Comparison of ENCODE assay signal across 8 cellular contexts in genomic region chr16:58734459-58734787, GRCh38. TPM values are rescaled to one million over a fixed set of nuclear protein-coding genes. Genes with fewer than 3 reads are reported as not detected.
A peak's percentile ranks its signal among the peaks of the same experiment; 100 is the strongest.
DNase-seq lines count a peak whose midpoint lies in the region; ATAC-seq, FAIRE-seq and TF ChIP-seq lines count a peak whose summit lies in the region.

No MANE protein-coding gene starts in this region.

- no peaks in the 10 kb centered on the region for H3F3A ChIP-seq in PC-3 (ENCODE audit: low read length, unreplicated experiment)

- in situ Hi-C loops in GM13977 (cut with MboI; ENCODE audit: low pct_unique_long_range_greater_than_20kb, low sequenced_read_pairs, unreplicated experiment), result no loop called here

- no peak for TF ChIP-seq EP300 in ovary (IDR thresholded peaks at IDR 0.05)

- H3K9me1 ChIP-seq in endothelial cell of umbilical vein (replicated peaks; ENCODE audit: control insufficient read depth, extremely low read depth, insufficient read depth, low read length), result no peaks in the 10 kb centered on the region

- H3K4me3 ChIP-seq in Caco-2 (ENCODE audit: low read depth, low read length) (peak overlapping the region; percentile 76), PC-3 (ENCODE audit: low read length) (peak overlapping the region; percentile 85; the same call in 1 of the 2 replicates), endothelial cell of umbilical vein (replicated peaks in 1 of 3; ENCODE audit: insufficient read depth in 1 of 3, low read depth in 1 of 3, low read length in 3 of 3) (peak overlapping the region in 2 of 3 experiments; percentile 72 to 84), ovary (peak overlapping the region; percentile 82)

- H3K36me3 ChIP-seq in Caco-2 (ENCODE audit: control insufficient read depth, insufficient read depth, low read length), result no peaks in the 10 kb centered on the region
- H3K36me3 ChIP-seq in PC-3 (ENCODE audit: low read depth, low read length), result no peaks in the 10 kb centered on the region; the same call in 1 of the 2 replicates
- no peaks in the 10 kb centered on the region for H3K36me3 ChIP-seq in endothelial cell of umbilical vein (ENCODE audit: control insufficient read depth in 2 of 2, extremely low read depth in 1 of 2, insufficient read depth in 2 of 2, low read length in 2 of 2)
- no peaks in the 10 kb centered on the region for H3K36me3 ChIP-seq in ovary

- H3K4me1 Mint-ChIP-seq in Caco-2 (ENCODE audit: low read depth, unreplicated experiment), result peaks cover 12% of the 10 kb centered on the region

- dilution Hi-C loops in endothelial cell of umbilical vein (cut with MboI; ENCODE audit: extremely low pct_ligation_motif_present, low sequenced_read_pairs), result no loop called here

- intact Hi-C loops in Caco-2 (cut with micrococcal nuclease; ENCODE audit: unreplicated experiment) (loop anchor here (2.0 kb wide), 1 partner anchor 50 kb away; the partner anchor contains the start of gene SLC38A7), PC-3 (cut with micrococcal nuclease) (loop anchor here (10.0 kb wide), 1 partner anchor 50 kb away; the partner anchor contains the start of gene SLC38A7), endothelial cell of umbilical vein (cut with micrococcal nuclease) (loop anchor here (1.0 kb wide), 3 partner anchors 22 to 105 kb away; partner anchors contain the start of genes CNOT1 and SLC38A7), ovary (cut with DNase I) (no loop called here)

- no peak for TF ChIP-seq POLR2A in endothelial cell of umbilical vein (IDR thresholded peaks at IDR 0.05; ENCODE audit: low read depth, low read length)
- no peak for TF ChIP-seq POLR2A in ovary (IDR thresholded peaks at IDR 0.05)

- WGBS in ovary, 3 donors, result 27 to 29% (median 27%) methylated on average over 8 of the region's 8 CpGs

- no TSS peak for BruUV-seq in Caco-2 (replicated peaks; lab: Mats Ljungman, UMichigan)
- BruUV-seq in PC-3 (replicated peaks; lab: Mats Ljungman, UMichigan), result no TSS peak
- BruUV-seq in endothelial cell of umbilical vein (replicated peaks; lab: Mats Ljungman, UMichigan), result no TSS peak

- no peaks in the 10 kb centered on the region for H3K9me3 Mint-ChIP-seq in Caco-2 (ENCODE audit: unreplicated experiment)

- H3K79me2 ChIP-seq in PC-3 (ENCODE audit: low read length) (peaks cover 47% of the 10 kb centered on the region), endothelial cell of umbilical vein (ENCODE audit: control insufficient read depth, insufficient read depth, low read length) (peaks cover 46% of the 10 kb centered on the region)

- no peak overlapping the region for H3K27ac ChIP-seq in PC-3 (ENCODE audit: low read length)
- peak overlapping the region; percentile 98 for H3K27ac ChIP-seq in endothelial cell of umbilical vein (ENCODE audit: insufficient read depth, low read depth, low read length)
- peak overlapping the region in 1 of 2 donors; percentile 46 for H3K27ac ChIP-seq in ovary

- peak overlapping the region; percentile 100 for H3K4me3 Mint-ChIP-seq in Caco-2 (ENCODE audit: unreplicated experiment)

- ATAC-seq in PC-3 (no peak), GM19328 (IDR thresholded peaks at IDR 0.05; ENCODE audit: unreplicated experiment) (no peak)

- no peaks in the 10 kb centered on the region for H3K9me2 ChIP-seq in PC-3 (replicated peaks; ENCODE audit: low read length)

- H3K4me1 ChIP-seq in Caco-2, result no peaks in the 10 kb centered on the region; the same call in 1 of the 2 replicates
- H3K4me1 ChIP-seq in PC-3 (ENCODE audit: insufficient read depth, low read length), result peaks cover 10% of the 10 kb centered on the region
- peaks cover 26% of the 10 kb centered on the region for H3K4me1 ChIP-seq in endothelial cell of umbilical vein (ENCODE audit: control insufficient read depth, extremely low read depth, insufficient read depth, low read length)
- peaks cover 1% of the 10 kb centered on the region for H3K4me1 ChIP-seq in ovary (ENCODE audit: insufficient read depth)

- peak overlapping the region; percentile 94 for H3K4me2 ChIP-seq in PC-3 (ENCODE audit: low read length)
- H3K4me2 ChIP-seq in endothelial cell of umbilical vein (ENCODE audit: insufficient read depth, low read length), result peak overlapping the region; percentile 71

- peaks cover 4% of the 10 kb centered on the region for H3K36me3 Mint-ChIP-seq in Caco-2 (ENCODE audit: insufficient read depth, unreplicated experiment)

- CTCF ChIA-PET in Caco-2 (lab: Charles Lee) (interaction anchor here (0.6 to 1.8 kb wide), 5 partner anchors 10 to 246 kb away, joined by 3 to 8 read pairs (median 7); partner anchors contain the start of gene SLC38A7), PC-3 (lab: Charles Lee) (no interaction called here), endothelial cell of umbilical vein (lab: Charles Lee) (interaction anchor here (1.2 to 6.5 kb wide), 2 partner anchors 20 to 22 kb away, joined by 3 to 64 read pairs; no protein-coding TSS in a partner anchor)

- H3K9ac ChIP-seq in PC-3 (ENCODE audit: low read length), result peak overlapping the region; percentile 91; the same call in 1 of the 2 replicates
- peak overlapping the region; percentile 70 for H3K9ac ChIP-seq in endothelial cell of umbilical vein (replicated peaks; ENCODE audit: extremely low read depth, insufficient read depth, low read length)

- H3K27me3 ChIP-seq in Caco-2 (replicated peaks; ENCODE audit: control insufficient read depth, insufficient read depth, low read length) (no peaks in the 10 kb centered on the region), PC-3 (ENCODE audit: low read length) (no peaks in the 10 kb centered on the region), endothelial cell of umbilical vein (ENCODE audit: control insufficient read depth in 2 of 2, insufficient read depth in 2 of 2, low read length in 2 of 2) (no peaks in the 10 kb centered on the region), ovary (no peaks in the 10 kb centered on the region)

- no peak for FAIRE-seq in endothelial cell of umbilical vein (lab: Jason Lieb, UNC)

- TF ChIP-seq CTCF in Caco-2 (IDR thresholded peaks at IDR 0.05; ENCODE audit: insufficient read depth in 1 of 2, low read depth in 1 of 2, low read length in 1 of 2, severe bottlenecking in 1 of 2, unreplicated experiment in 1 of 2) (no peak), PC-3 (conservative IDR thresholded peaks at IDR 0.05; ENCODE audit: low read depth, low read length) (no peak), endothelial cell of umbilical vein (IDR thresholded peaks at IDR 0.05; ENCODE audit: extremely low read depth in 1 of 2, insufficient read depth in 1 of 2, low read depth in 1 of 2, low read length in 2 of 2) (no peak), ovary (IDR thresholded peaks at IDR 0.05) (no peak), GM13977 (IDR thresholded peaks at IDR 0.05; ENCODE audit: extremely low read depth, insufficient read depth, missing control alignments) (no peak)

- no peak for DNase-seq in Caco-2
- no peak for DNase-seq in PC-3
- DNase-seq in endothelial cell of umbilical vein (ENCODE audit: low read depth, low spot score), result no peak
- DNase-seq in ovary, result no peak
- DNase-seq in stimulated activated CD4-positive, alpha-beta T cell treated with anti-CD3 and anti-CD28 coated beads, Interleukin-15, amount 100 ng/mL, for 24 hours, result no peak
- DNase-seq in GM13977 (ENCODE audit: low spot score), result no peak
- no peak for DNase-seq in germinal center (ENCODE audit: low spot score)

- POLR2A ChIA-PET in Caco-2 (lab: Charles Lee) (interaction anchor here (0.7 kb wide), 1 partner anchor 67 kb away, joined by 10 read pairs; no protein-coding TSS in a partner anchor), PC-3 (lab: Charles Lee; ENCODE audit: unreplicated experiment) (no interaction called here), endothelial cell of umbilical vein (lab: Charles Lee) (interaction anchor here (0.7 kb wide), 1 partner anchor 464 kb away, joined by 10 read pairs; no protein-coding TSS in a partner anchor)

- H4K20me1 ChIP-seq in PC-3 (ENCODE audit: low read length) (peaks cover 22% of the 10 kb centered on the region; the same call in 1 of the 2 replicates), endothelial cell of umbilical vein (replicated peaks; ENCODE audit: control insufficient read depth, extremely low read depth, insufficient read depth, low read length) (no peaks in the 10 kb centered on the region)

- H3K27me3 Mint-ChIP-seq in Caco-2 (ENCODE audit: insufficient read depth, unreplicated experiment), result no peaks in the 10 kb centered on the region

- H2AFZ ChIP-seq in PC-3 (ENCODE audit: low read length) (peak overlapping the region; percentile 79), endothelial cell of umbilical vein (ENCODE audit: low read depth, low read length) (peak overlapping the region; percentile 68)

- H3K9me3 ChIP-seq in Caco-2 (no peaks in the 10 kb centered on the region), PC-3 (ENCODE audit: low read length) (no peaks in the 10 kb centered on the region), endothelial cell of umbilical vein (replicated peaks; ENCODE audit: control insufficient read depth, insufficient read depth, low read length) (no peaks in the 10 kb centered on the region), ovary (no peaks in the 10 kb centered on the region)

- peak overlapping the region; percentile 99 for H3K27ac Mint-ChIP-seq in Caco-2 (ENCODE audit: unreplicated experiment)

RNA-seq across cellular contexts. Expression of gene GOT2, which starts 0.3 kb away (rescaled TPM):
- total RNA-seq in Caco-2 (2022) (150 and 153 TPM in 2 replicates), PC-3 (2014; rRNA removed) (83.6 and 90.6 TPM in 2 replicates), endothelial cell of umbilical vein (120 and 127 TPM in 2 replicates), ovary (10 to 100 TPM; 23.7 to 63.9 (median 53.9) TPM)
- polyA plus RNA-seq in endothelial cell of umbilical vein (42.5 and 53.4 TPM in 2 replicates), ovary (100 to 1,000 TPM in 1 of 2 donors, 10 to 100 TPM in 1; 31.9 to 121 TPM)
- polyA plus RNA-seq in endothelial cell of umbilical vein (2011; cell fraction: cytosol; rRNA removed), result 85.2 and 98.1 TPM in 2 replicates
- 92.6 and 98.9 TPM in 2 replicates for polyA plus RNA-seq in endothelial cell of umbilical vein (2011; cell fraction: nucleus; rRNA removed)
- polyA plus RNA-seq in endothelial cell of umbilical vein (2012), result 142 and 169 TPM in 2 replicates
- 63.1 and 71.7 TPM in 2 replicates for polyA minus RNA-seq in endothelial cell of umbilical vein
- polyA minus RNA-seq in endothelial cell of umbilical vein (2011; cell fraction: cytosol; rRNA and poly(A)+ RNA removed), result 114 TPM
- 26.4 and 38.7 TPM in 2 replicates for polyA minus RNA-seq in endothelial cell of umbilical vein (2011; cell fraction: nucleus; rRNA and poly(A)+ RNA removed)

RNA-seq across cellular contexts. Expression of gene SLC38A7, which starts 49.9 kb away (rescaled TPM):
- total RNA-seq in Caco-2 (2022), result 24.1 and 27.6 TPM in 2 replicates
- 4.0 and 7.3 TPM in 2 replicates for total RNA-seq in PC-3 (2014; rRNA removed)
- 44.4 and 45.5 TPM in 2 replicates for total RNA-seq in endothelial cell of umbilical vein
- polyA plus RNA-seq in endothelial cell of umbilical vein, result 33.2 and 40.0 TPM in 2 replicates
- polyA plus RNA-seq in endothelial cell of umbilical vein (2011; cell fraction: cytosol; rRNA removed), result 18.7 and 18.8 TPM in 2 replicates
- polyA plus RNA-seq in endothelial cell of umbilical vein (2011; cell fraction: nucleus; rRNA removed), result 49.6 and 64.1 TPM in 2 replicates
- polyA plus RNA-seq in endothelial cell of umbilical vein (2012), result 26.8 and 26.9 TPM in 2 replicates
- 57.1 and 59.2 TPM in 2 replicates for polyA minus RNA-seq in endothelial cell of umbilical vein
- 16.6 TPM for polyA minus RNA-seq in endothelial cell of umbilical vein (2011; cell fraction: cytosol; rRNA and poly(A)+ RNA removed)
- 37.0 and 44.5 TPM in 2 replicates for polyA minus RNA-seq in endothelial cell of umbilical vein (2011; cell fraction: nucleus; rRNA and poly(A)+ RNA removed)
- 10 to 100 TPM in 3 of 7 donors, 1 to 10 TPM in 4; 3.3 to 14.6 (median 9.7) TPM for total RNA-seq in ovary
- polyA plus RNA-seq in ovary, result 10 to 100 TPM in 1 of 2 donors, 1 to 10 TPM in 1; 5.4 to 10.5 TPM

Comparison
In these comparisons a context has a peak if more than half of its experiments do, and no peak if none do; other contexts are left out.
1. intact Hi-C loops: an anchor here in Caco-2 (2.0 kb wide), PC-3 (10.0 kb wide) and endothelial cell of umbilical vein (1.0 kb wide); none called in ovary.